8 cellular contexts compared by ENCODE assay signal in the genomic region with DNA sequence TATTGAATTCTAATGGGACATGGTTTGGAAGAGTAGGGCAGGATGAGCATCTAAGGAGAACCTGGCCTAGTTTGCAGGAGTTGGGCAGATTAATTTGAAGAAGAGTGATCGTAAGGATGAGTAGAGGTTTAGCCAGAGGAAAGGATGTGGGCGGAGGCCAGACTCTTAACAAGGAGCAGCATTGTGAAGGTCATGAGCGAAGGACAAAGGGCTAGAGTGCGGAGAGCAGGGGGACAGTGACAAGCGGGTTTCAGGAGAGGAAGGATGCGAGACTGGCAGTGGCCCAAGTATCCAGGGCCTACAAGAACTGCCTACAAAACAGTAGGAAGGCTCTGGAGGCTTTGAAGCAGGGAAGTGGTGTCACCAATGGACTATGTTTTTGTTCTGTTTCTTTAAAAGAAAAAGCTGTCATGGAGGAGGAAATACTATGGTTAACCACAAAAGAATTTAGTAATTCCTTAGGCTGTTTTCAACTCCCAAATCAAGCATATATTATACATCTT. TPM values are rescaled to one million over a fixed set of nuclear protein-coding genes. Genes with fewer than 3 reads are reported as not detected.
DNase-seq lines count a peak whose midpoint lies in the region; ATAC-seq, FAIRE-seq and TF ChIP-seq lines count a peak whose summit lies in the region.
"Had no signal": no experiment of that assay in that cellular context is flagged by ENCODE, and none has a peak within 500 bp of the region (broad histone marks: within the 10 kb centered on the region; RNA-seq: fewer than 3 reads in every experiment).

No MANE protein-coding gene starts in this region.

- no peaks in the 10 kb centered on the region for H3K9me3 ChIP-seq in fibroblast of lung (ENCODE audit: control insufficient read depth, insufficient read depth, low read depth, low read length)

- H3K4me3 ChIP-seq in fibroblast of lung (replicated peaks in 1 of 4; ENCODE audit: control extremely low read depth in 1 of 4, insufficient read depth in 1 of 4, low read depth in 3 of 4, low read length in 4 of 4) = no peak overlapping the region

- H3K27ac ChIP-seq in fibroblast of lung (ENCODE audit: insufficient read depth, low read length) = no peak overlapping the region

- no peak for FAIRE-seq in RCC 7860 (lab: Jason Lieb, UNC)

- no peaks in the 10 kb centered on the region for H4K20me1 ChIP-seq in fibroblast of lung (ENCODE audit: control insufficient read depth, extremely low read depth, insufficient read depth, low read length)

- H2AFZ ChIP-seq in fibroblast of lung (ENCODE audit: low read length) = no peak overlapping the region

- no peaks in the 10 kb centered on the region for H3K27me3 ChIP-seq in fibroblast of lung (ENCODE audit: control insufficient read depth, insufficient read depth, low read length)

- H3K9ac ChIP-seq in fibroblast of lung (ENCODE audit: insufficient read depth, low read length) = no peak overlapping the region

- no peaks in the 10 kb centered on the region for H3K36me3 ChIP-seq in fibroblast of lung (ENCODE audit: control insufficient read depth, insufficient read depth, low read length)

- no peak overlapping the region for H3K4me2 ChIP-seq in fibroblast of lung (ENCODE audit: extremely low read depth, insufficient read depth, low read length)

- H3K79me2 ChIP-seq in fibroblast of lung (ENCODE audit: control insufficient read depth, insufficient read depth, low read length) = no peaks in the 10 kb centered on the region

- no peak for ATAC-seq in HG03175 (IDR thresholded peaks at IDR 0.05; ENCODE audit: unreplicated experiment)
- no peak for ATAC-seq in GM18519 (IDR thresholded peaks at IDR 0.05; ENCODE audit: low FRiP score, unreplicated experiment)

- no peak for TF ChIP-seq CTCF in fibroblast of lung (conservative IDR thresholded peaks at IDR 0.05 in 1 of 2, IDR thresholded peaks at IDR 0.05 in 1 of 2; ENCODE audit: low read depth in 1 of 2, low read length in 2 of 2)

- peak; percentile 66 for DNase-seq in GF-D8 (lab: John Stamatoyannopoulos, UW)
- DNase-seq in RCC 7860 (ENCODE audit: low spot score) = peak; percentile 23
- DNase-seq in fibroblast of lung (ENCODE audit: low read depth in 2 of 2) = peak; percentile 40 to 85
- peak; percentile 52 for DNase-seq in pons (ENCODE audit: low spot score)
- no peak for DNase-seq in SHP77 (lab: John Stamatoyannopoulos, UW)
- DNase-seq: OCI-M1 had no signal

- peaks cover 2% of the 10 kb centered on the region for H3K4me1 ChIP-seq in fibroblast of lung (ENCODE audit: control insufficient read depth, extremely low read depth, insufficient read depth, low read length)

RNA-seq across cellular contexts. Expression of a gene that starts 20.1 kb away (rescaled TPM):
- total RNA-seq in fibroblast of lung = 31.7 and 46.5 TPM in 2 replicates
- polyA plus RNA-seq in fibroblast of lung = 33.3 and 39.8 TPM in 2 replicates
- 20.9 and 22.9 TPM in 2 replicates for polyA plus RNA-seq in fibroblast of lung (2012)
- polyA minus RNA-seq in fibroblast of lung (ENCODE audit: low replicate concordance) = 32.5 and 63.8 TPM in 2 replicates

Comparison
In these comparisons a context has a peak if more than half of its experiments do, and no peak if none do; other contexts are left out.
1. DNase-seq: peak in GF-D8 (single experiment), RCC 7860 (single experiment), fibroblast of lung (2 of 2) and pons (single experiment); none in SHP77 (0 of 2).